ENCODE assay signal across 15 cellular contexts in genomic region chr12:14430394-14430986, GRCh38.
"Had no signal": no experiment of that assay in that cellular context is flagged by ENCODE, and none has a peak within 500 bp of the region (broad histone marks: within the 10 kb centered on the region; RNA-seq: fewer than 3 reads in every experiment).

No MANE protein-coding gene starts in this region.

- H3K27me3 ChIP-seq: foreskin keratinocyte, ovary, right lobe of liver, thyroid gland had no signal

- H3K4me3 Mint-ChIP-seq: WTC11 had no signal

- H3K4me3 ChIP-seq: ovary, right lobe of liver, smooth muscle cell, thyroid gland had no signal

- H3K27ac ChIP-seq: foreskin keratinocyte, ovary, right lobe of liver, thyroid gland had no signal

- ATAC-seq: foreskin keratinocyte, right lobe of liver, WTC11 had no signal

- H3K36me3 ChIP-seq: ovary, thyroid gland had no signal

- H3K27ac Mint-ChIP-seq: brain had no signal

- H3K4me1 ChIP-seq: foreskin keratinocyte had no signal

- H3K27me3 Mint-ChIP-seq: brain had no signal

- H3K9me3 ChIP-seq: ovary, right lobe of liver, thyroid gland had no signal

- DNase-seq: activated CD4-positive, alpha-beta T cell treated with anti-CD3 and anti-CD28 coated beads for 48 hours; activated naive CD4-positive, alpha-beta T cell treated with anti-CD3 and anti-CD28 coated beads, Interleukin-2, amount 50 U/mL, for 16 hours; amygdala; central memory CD4-positive, alpha-beta T cell; cortex of kidney; effector CD8-positive, alpha-beta T cell; foreskin keratinocyte; glutamatergic neuron; mesendoderm; ovary; right lobe of liver; thyroid gland had no signal
